In the genomic region with DNA sequence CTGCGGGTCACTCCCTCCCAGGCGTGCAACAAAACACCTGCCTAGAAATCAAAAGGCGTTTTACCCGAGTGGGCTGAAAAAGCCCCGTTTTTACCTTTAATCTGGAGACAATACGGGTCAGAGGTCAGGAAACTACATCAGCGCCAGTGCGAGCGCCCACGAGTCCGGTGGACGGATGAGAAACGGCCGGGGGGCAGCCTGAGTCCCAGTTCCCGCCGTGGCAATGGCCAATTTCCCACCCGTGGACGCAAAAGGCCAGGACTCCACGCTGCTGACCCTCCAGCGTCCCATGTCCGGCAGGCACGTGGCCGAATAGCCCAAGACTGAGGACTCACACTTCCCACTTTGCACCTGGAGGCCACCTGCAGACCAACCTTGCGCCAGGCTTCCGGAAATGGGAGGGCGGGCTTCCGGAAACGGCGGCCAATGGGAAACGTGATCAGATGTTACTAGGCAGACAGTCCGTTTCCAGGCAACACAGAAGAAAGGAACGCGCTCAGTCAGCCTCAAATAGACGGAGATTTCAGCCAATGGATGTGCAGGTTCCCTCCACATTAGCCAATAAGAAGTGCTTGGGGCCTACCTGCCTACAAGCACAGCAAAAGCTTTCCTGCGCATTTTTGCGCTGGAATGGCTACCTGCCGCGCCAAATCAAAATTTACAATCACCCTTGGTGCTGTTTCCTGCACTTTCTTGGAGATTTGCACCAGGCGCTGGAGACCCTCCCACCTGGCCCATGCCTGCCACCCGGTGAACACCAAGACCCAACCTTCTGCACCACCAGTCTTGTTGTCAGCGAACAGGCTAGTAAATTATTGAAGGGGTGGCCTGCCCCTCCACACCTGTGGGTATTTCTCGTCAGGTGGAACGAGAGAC, we compare ENCODE assay signal across 8 cellular contexts. TPM values are rescaled to one million over a fixed set of nuclear protein-coding genes. Genes with fewer than 3 reads are reported as not detected.
A peak's percentile ranks its signal among the peaks of the same experiment; 100 is the strongest.
DNase-seq lines count a peak whose midpoint lies in the region; ATAC-seq and TF ChIP-seq lines count a peak whose summit lies in the region.

No MANE protein-coding gene starts in this region.

- in situ Hi-C loops in GM13976 (cut with MboI; ENCODE audit: low sequenced_read_pairs, unreplicated experiment), result no loop called here

- TF ChIP-seq POLR2A in Raji (IDR thresholded peaks at IDR 0.05; ENCODE audit: insufficient read depth, low read depth, low read length), result peak; percentile 74

- H3K27me3 Mint-ChIP-seq in glutamatergic neuron (ENCODE audit: unreplicated experiment), result peaks cover 13% of the 10 kb centered on the region

- peak; percentile 97 to 98 for ATAC-seq in activated naive CD4-positive, alpha-beta T cell treated with anti-CD3 and anti-CD28 coated beads, Interleukin-2, amount 50 U/mL, for 72 hours
- ATAC-seq in GM18517 (IDR thresholded peaks at IDR 0.05; ENCODE audit: unreplicated experiment), result no peak

- H3K4me3 Mint-ChIP-seq in glutamatergic neuron (ENCODE audit: unreplicated experiment), result peak overlapping the region; percentile 94

- no peak overlapping the region for H3K4me3 ChIP-seq in HL-60 (replicated peaks; ENCODE audit: insufficient read depth, low read length)

- no peaks in the 10 kb centered on the region for H3K27me3 ChIP-seq in HL-60 (ENCODE audit: insufficient read depth, poor library complexity, severe bottlenecking)

- peak overlapping the region; percentile 22 to 33 for H3K27ac Mint-ChIP-seq in activated naive CD4-positive, alpha-beta T cell treated with anti-CD3 and anti-CD28 coated beads, Interleukin-2, amount 50 U/mL, for 72 hours
- H3K27ac Mint-ChIP-seq in glutamatergic neuron (ENCODE audit: unreplicated experiment), result peak overlapping the region; percentile 87

- peaks cover 65 to 68% of the 10 kb centered on the region in 2 donors for H3K36me3 Mint-ChIP-seq in activated naive CD4-positive, alpha-beta T cell treated with anti-CD3 and anti-CD28 coated beads, Interleukin-2, amount 50 U/mL, for 72 hours
- H3K36me3 Mint-ChIP-seq in glutamatergic neuron (ENCODE audit: unreplicated experiment), result peaks cover 16% of the 10 kb centered on the region

- peaks cover 40 to 41% of the 10 kb centered on the region in 2 donors for H3K9me3 Mint-ChIP-seq in activated naive CD4-positive, alpha-beta T cell treated with anti-CD3 and anti-CD28 coated beads, Interleukin-2, amount 50 U/mL, for 72 hours
- peaks cover 4% of the 10 kb centered on the region for H3K9me3 Mint-ChIP-seq in glutamatergic neuron (ENCODE audit: unreplicated experiment)

- H3K4me1 Mint-ChIP-seq in glutamatergic neuron (ENCODE audit: low read depth, unreplicated experiment), result no peaks in the 10 kb centered on the region

- no peak for TF ChIP-seq CTCF in GM13976 (IDR thresholded peaks at IDR 0.05; ENCODE audit: borderline replicate concordance, control extremely low read depth, extremely low read depth, insufficient read depth, missing control alignments)
- no peak for TF ChIP-seq CTCF in HL-60 (IDR thresholded peaks at IDR 0.05; ENCODE audit: insufficient read depth, low read length)
- TF ChIP-seq CTCF in glutamatergic neuron (IDR thresholded peaks at IDR 0.05; ENCODE audit: partially characterized antibody, unreplicated experiment), result no peak

- H3K27ac ChIP-seq in HL-60 (replicated peaks), result peak overlapping the region; percentile 54

- DNase-seq in GM13976 (ENCODE audit: low spot score), result peak; percentile 87
- peak in 1 of 2 experiments; percentile 81 for DNase-seq in HL-60 (ENCODE audit: low read depth in 1 of 2, low spot score in 1 of 2)
- DNase-seq in activated naive CD4-positive, alpha-beta T cell treated with anti-CD3 and anti-CD28 coated beads, Interleukin-2, amount 50 U/mL, for 72 hours (ENCODE audit: low spot score in 2 of 2), result peak; percentile 55 to 77
- peak; percentile 89 for DNase-seq in glutamatergic neuron
- peak; percentile 90 for DNase-seq in occipital lobe (lab: John Stamatoyannopoulos, UW)
- peak; percentile 96 for DNase-seq in superior temporal gyrus (ENCODE audit: extremely low spot score)

RNA-seq across cellular contexts. Expression of a gene that starts 47.4 kb away (rescaled TPM):
- total RNA-seq in activated naive CD4-positive, alpha-beta T cell treated with anti-CD3 and anti-CD28 coated beads, Interleukin-2, amount 50 U/mL, for 72 hours, result 1 to 10 TPM; 2.3 to 2.4 TPM
- total RNA-seq in glutamatergic neuron (ENCODE audit: unreplicated experiment), result 14.3 TPM
- total RNA-seq in occipital lobe, result 61.1 TPM
